In genomic region chr6:28587011-28587745, GRCh38 we compare ENCODE assay signal across 8 cellular contexts.
DNase-seq lines count a peak whose midpoint lies in the region; ATAC-seq and TF ChIP-seq lines count a peak whose summit lies in the region.

No MANE protein-coding gene starts in this region.

- TF ChIP-seq RAD21 in IMR-90 (IDR thresholded peaks at IDR 0.05; ENCODE audit: low read length), result no peak

- no peak overlapping the region for H2BK5ac ChIP-seq in IMR-90 (ENCODE audit: low read depth, low read length, poor library complexity, severe bottlenecking)

- no peak overlapping the region for H2AK5ac ChIP-seq in IMR-90 (ENCODE audit: low read depth, low read length)

- no peaks in the 10 kb centered on the region for H3K9me1 ChIP-seq in IMR-90 (ENCODE audit: insufficient read depth, low read length)

- no peak overlapping the region for H3K18ac ChIP-seq in IMR-90 (ENCODE audit: low read depth, low read length)

- no peaks in the 10 kb centered on the region for H3K36me3 ChIP-seq in IMR-90 (ENCODE audit: control insufficient read depth, insufficient read depth, low read length)
- H3K36me3 ChIP-seq in iPS-15b (ENCODE audit: control insufficient read depth, insufficient read depth, low read length), result no peaks in the 10 kb centered on the region
- no peaks in the 10 kb centered on the region for H3K36me3 ChIP-seq in skeletal muscle tissue (ENCODE audit: control insufficient read depth in 3 of 3, insufficient read depth in 3 of 3, low read length in 3 of 3)

- H3K56ac ChIP-seq in IMR-90 (ENCODE audit: extremely low read depth, insufficient read depth, low read length), result no peak overlapping the region

- H3K79me1 ChIP-seq in IMR-90 (ENCODE audit: low read depth in 1 of 2, low read length in 2 of 2), result no peaks in the 10 kb centered on the region

- in situ Hi-C loops in Caki2 (cut with HindIII; ENCODE audit: low pct_unique_long_range_greater_than_20kb, low sequenced_read_pairs), result no loop called here
- in situ Hi-C loops in IMR-90 (cut with MboI; ENCODE audit: low sequenced_read_pairs), result no loop called here

- H4K20me1 ChIP-seq in IMR-90 (ENCODE audit: insufficient read depth, low read length), result no peaks in the 10 kb centered on the region

- POLR2A ChIA-PET in IMR-90 (lab: Charles Lee; ENCODE audit: unreplicated experiment), result no interaction called here

- no peak for TF ChIP-seq POLR2A in IMR-90 (IDR thresholded peaks at IDR 0.05; ENCODE audit: low read depth, low read length)

- no peak overlapping the region for H2BK20ac ChIP-seq in IMR-90 (ENCODE audit: low read depth, low read length)

- H3K27me3 ChIP-seq in IMR-90 (ENCODE audit: control insufficient read depth, insufficient read depth, low read length) (peaks cover 2% of the 10 kb centered on the region; the same call in 1 of the 2 replicates), iPS-15b (ENCODE audit: control insufficient read depth, insufficient read depth, low read length) (peaks cover 12% of the 10 kb centered on the region), skeletal muscle tissue (ENCODE audit: control insufficient read depth in 3 of 3, insufficient read depth in 3 of 3, low read length in 3 of 3) (peaks cover 27 to 51% (median 31%) of the 10 kb centered on the region in 3 donors)

- no peak for TF ChIP-seq CTCF in IMR-90 (conservative IDR thresholded peaks at IDR 0.05; ENCODE audit: low read depth, low read length)

- ATAC-seq in GM21390 (IDR thresholded peaks at IDR 0.05; ENCODE audit: unreplicated experiment) (peak; percentile 79), IMR-90 (ENCODE audit: low read depth) (no peak)

- H3K14ac ChIP-seq in IMR-90 (replicated peaks; ENCODE audit: low read depth, low read length), result no peak overlapping the region

- peak overlapping the region; percentile 65 for H3K4me2 ChIP-seq in IMR-90 (ENCODE audit: low read depth, low read length)

- 12% methylated on average over 7 of the region's 40 CpGs; no CpG with 5 or more reads in 1 of the 2 experiments for WGBS in IMR-90 (ENCODE audit: extremely low coverage in 2 of 2, insufficient read length in 1 of 2), 2 experiments

- DNase-seq in Caki2 (ENCODE audit: low read depth) (peak; percentile 83), IMR-90 (no peak), SW480 (ENCODE audit: low spot score) (peak; percentile 83), amygdala (lab: John Stamatoyannopoulos, UW) (peak in 43 of 56 donors; percentile 6 to 79 (median 36)), 8988T (no peak)

- peak overlapping the region; percentile 89 for H2AFZ ChIP-seq in IMR-90 (replicated peaks; ENCODE audit: low read length, poor library complexity)

- no peak overlapping the region for H2BK120ac ChIP-seq in IMR-90 (ENCODE audit: low read depth, low read length)

- no peak overlapping the region for H3K4ac ChIP-seq in IMR-90 (ENCODE audit: low read depth, low read length)

- H3K9me3 ChIP-seq in IMR-90 (ENCODE audit: control insufficient read depth, insufficient read depth, low read length) (no peaks in the 10 kb centered on the region), iPS-15b (ENCODE audit: control insufficient read depth, insufficient read depth, low read length) (no peaks in the 10 kb centered on the region), skeletal muscle tissue (ENCODE audit: control insufficient read depth in 3 of 3, low read length in 3 of 3) (no peaks in the 10 kb centered on the region)

- CTCF ChIA-PET in IMR-90 (lab: Yijun Ruan, JAX), result no interaction called here

- H4K5ac ChIP-seq in IMR-90 (ENCODE audit: low read depth, low read length), result peak overlapping the region; percentile 12; the same call in 1 of the 2 replicates

- no peak overlapping the region for H3K23ac ChIP-seq in IMR-90 (ENCODE audit: low read depth, low read length)

- H2BK15ac ChIP-seq in IMR-90 (ENCODE audit: low read depth, low read length), result no peak overlapping the region

- H3K4me1 ChIP-seq in IMR-90 (ENCODE audit: control insufficient read depth, insufficient read depth, low read length) (no peaks in the 10 kb centered on the region), iPS-15b (ENCODE audit: control insufficient read depth, insufficient read depth, low read length) (no peaks in the 10 kb centered on the region), skeletal muscle tissue (ENCODE audit: control insufficient read depth in 3 of 3, insufficient read depth in 3 of 3, low read length in 3 of 3) (peaks cover 4 to 9% (median 8%) of the 10 kb centered on the region in 3 donors)

- H3K27ac ChIP-seq in IMR-90 (ENCODE audit: insufficient read depth, low read length) (no peak overlapping the region), skeletal muscle tissue (ENCODE audit: low read depth, low read length) (no peak overlapping the region)

- H2AK9ac ChIP-seq in IMR-90 (replicated peaks; ENCODE audit: low read depth, low read length, poor library complexity), result peak overlapping the region; percentile 79

- H4K8ac ChIP-seq in IMR-90 (ENCODE audit: low read depth in 2 of 2, low read length in 2 of 2), result peak overlapping the region in 1 of 2 experiments; percentile 30; a peak in 1 of 4 replicates

- dilution Hi-C loops in IMR-90 (cut with HindIII; ENCODE audit: low sequenced_read_pairs, unreplicated experiment), result no loop called here

- intact Hi-C loops in IMR-90 (cut with micrococcal nuclease), result loop anchor here (10.0 kb wide), 1 partner anchor 182 kb away; no protein-coding TSS in a partner anchor

- H4K91ac ChIP-seq in IMR-90 (ENCODE audit: insufficient read depth, low read depth, low read length), result no peak overlapping the region

- BruUV-seq in IMR-90 (replicated peaks; lab: Mats Ljungman, UMichigan), result no TSS peak

- H3K4me3 ChIP-seq in IMR-90 (ENCODE audit: insufficient read depth, low read depth, low read length) (peak overlapping the region; percentile 40), iPS-15b (ENCODE audit: low read depth, low read length) (peak overlapping the region; percentile 94), skeletal muscle tissue (ENCODE audit: low read length in 3 of 3) (peak overlapping the region; percentile 55 to 74 (median 72))

- H3K9ac ChIP-seq in IMR-90 (ENCODE audit: low read depth, low read length) (no peak overlapping the region), iPS-15b (ENCODE audit: low read depth, low read length) (peak overlapping the region; percentile 96), skeletal muscle tissue (ENCODE audit: low read depth in 1 of 3, low read length in 3 of 3) (peak overlapping the region in 1 of 3 donors; percentile 10)

TF ChIP-seq in IMR-90, 13 proteins besides CTCF, POLR2A, EP300 and RAD21:
- TF ChIP-seq RCOR1 (IDR thresholded peaks at IDR 0.05; ENCODE audit: insufficient replicate concordance, low read length) (no peak), NFE2L2 (IDR thresholded peaks at IDR 0.05; ENCODE audit: low read depth, low read length) (no peak), BHLHE40 (IDR thresholded peaks at IDR 0.05; ENCODE audit: low read depth, low read length) (no peak), FOS (IDR thresholded peaks at IDR 0.05; ENCODE audit: low read depth, low read length) (no peak), RFX5 (IDR thresholded peaks at IDR 0.05; ENCODE audit: low read depth, low read length) (no peak), ELK1 (IDR thresholded peaks at IDR 0.05; ENCODE audit: borderline replicate concordance, low read depth, low read length) (no peak), MAZ (IDR thresholded peaks at IDR 0.05; ENCODE audit: borderline replicate concordance, low read depth, low read length) (no peak), CEBPB (IDR thresholded peaks at IDR 0.05; ENCODE audit: low read depth, low read length) (no peak), SMC3 (IDR thresholded peaks at IDR 0.05; ENCODE audit: low read depth, low read length) (no peak), CHD1 (IDR thresholded peaks at IDR 0.05; ENCODE audit: low read depth, low read length) (no peak), MAFK (IDR thresholded peaks at IDR 0.05; ENCODE audit: low read depth, low read length) (no peak), MXI1 (IDR thresholded peaks at IDR 0.05; ENCODE audit: borderline replicate concordance, low read depth, low read length) (no peak)
- TF ChIP-seq, protein P1, sequence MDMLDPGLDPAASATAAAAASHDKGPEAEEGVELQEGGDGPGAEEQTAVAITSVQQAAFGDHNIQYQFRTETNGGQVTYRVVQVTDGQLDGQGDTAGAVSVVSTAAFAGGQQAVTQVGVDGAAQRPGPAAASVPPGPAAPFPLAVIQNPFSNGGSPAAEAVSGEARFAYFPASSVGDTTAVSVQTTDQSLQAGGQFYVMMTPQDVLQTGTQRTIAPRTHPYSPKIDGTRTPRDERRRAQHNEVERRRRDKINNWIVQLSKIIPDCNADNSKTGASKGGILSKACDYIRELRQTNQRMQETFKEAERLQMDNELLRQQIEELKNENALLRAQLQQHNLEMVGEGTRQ (IDR thresholded peaks at IDR 0.05; ENCODE audit: low read depth, low read length), result no peak

Comparison
In these comparisons a context has a peak if more than half of its experiments do, and no peak if none do; other contexts are left out.
1. DNase-seq: peak in Caki2 (single experiment), SW480 (single experiment) and amygdala (43 of 56); none in IMR-90 (single experiment) and 8988T (single experiment).
2. H3K4me3 ChIP-seq: peak in every context shown above with its lines; median percentile 94 in iPS-15b; 72 in skeletal muscle tissue; 40 in IMR-90.